1 cellular context compared by ENCODE assay signal in the genomic region with DNA sequence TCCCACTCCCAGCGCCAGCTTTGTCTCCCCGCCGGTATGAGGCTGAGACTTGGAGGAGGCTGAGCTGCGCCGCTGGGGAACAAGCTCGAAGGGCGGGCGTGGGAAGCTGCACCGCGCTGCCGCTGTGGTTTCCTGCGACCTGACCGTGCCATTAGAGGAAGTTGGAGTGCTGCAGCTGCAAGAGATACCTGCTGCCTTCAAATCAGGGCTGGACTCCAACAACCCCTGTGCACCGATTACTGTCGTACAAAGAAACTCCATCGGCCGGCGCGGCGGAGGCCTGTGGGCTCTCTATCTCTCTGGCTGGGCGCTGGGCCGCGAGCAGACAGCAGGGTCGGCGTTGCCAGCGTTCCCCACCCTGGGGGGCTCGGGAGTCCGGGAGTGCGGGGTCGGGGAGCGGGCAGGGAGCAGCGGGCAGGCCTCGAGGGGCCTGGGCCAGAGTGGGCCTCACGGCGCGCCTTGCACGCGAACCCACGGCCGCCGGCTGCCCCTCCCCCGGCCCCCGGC.
A peak's percentile ranks its signal among the peaks of the same experiment; 100 is the strongest.
TF ChIP-seq lines count a peak whose summit lies in the region.

No MANE protein-coding gene starts in this region.

TF ChIP-seq in HepG2, 621 proteins besides CTCF, POLR2A, EP300 and RAD21 (continued from another document):
- TF ChIP-seq, protein P1, sequence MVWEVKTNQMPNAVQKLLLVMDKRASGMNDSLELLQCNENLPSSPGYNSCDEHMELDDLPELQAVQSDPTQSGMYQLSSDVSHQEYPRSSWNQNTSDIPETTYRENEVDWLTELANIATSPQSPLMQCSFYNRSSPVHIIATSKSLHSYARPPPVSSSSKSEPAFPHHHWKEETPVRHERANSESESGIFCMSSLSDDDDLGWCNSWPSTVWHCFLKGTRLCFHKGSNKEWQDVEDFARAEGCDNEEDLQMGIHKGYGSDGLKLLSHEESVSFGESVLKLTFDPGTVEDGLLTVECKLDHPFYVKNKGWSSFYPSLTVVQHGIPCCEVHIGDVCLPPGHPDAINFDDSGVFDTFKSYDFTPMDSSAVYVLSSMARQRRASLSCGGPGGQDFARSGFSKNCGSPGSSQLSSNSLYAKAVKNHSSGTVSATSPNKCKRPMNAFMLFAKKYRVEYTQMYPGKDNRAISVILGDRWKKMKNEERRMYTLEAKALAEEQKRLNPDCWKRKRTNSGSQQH (CRISPR knock-in tag; IDR thresholded peaks at IDR 0.05; ENCODE audit: low read depth), result peak; percentile 17; the same call in 1 of the 2 replicates
- TF ChIP-seq TCF12 (IDR thresholded peaks at IDR 0.05) (no peak), TCF12 (CRISPR knock-in tag; IDR thresholded peaks at IDR 0.05) (no peak; the same call in 1 of the 2 replicates), SOX6 (IDR thresholded peaks at IDR 0.05) (no peak), SOX6 (CRISPR knock-in tag; IDR thresholded peaks at IDR 0.05) (peak; percentile 40), SKIL (CRISPR knock-in tag; IDR thresholded peaks at IDR 0.05; ENCODE audit: borderline replicate concordance) (no peak), HNRNPLL (IDR thresholded peaks at IDR 0.05; ENCODE audit: low read depth, low read length, poor library complexity, severe bottlenecking) (peak; percentile 56)
